19 cellular contexts compared by ENCODE assay signal in the genomic region with DNA sequence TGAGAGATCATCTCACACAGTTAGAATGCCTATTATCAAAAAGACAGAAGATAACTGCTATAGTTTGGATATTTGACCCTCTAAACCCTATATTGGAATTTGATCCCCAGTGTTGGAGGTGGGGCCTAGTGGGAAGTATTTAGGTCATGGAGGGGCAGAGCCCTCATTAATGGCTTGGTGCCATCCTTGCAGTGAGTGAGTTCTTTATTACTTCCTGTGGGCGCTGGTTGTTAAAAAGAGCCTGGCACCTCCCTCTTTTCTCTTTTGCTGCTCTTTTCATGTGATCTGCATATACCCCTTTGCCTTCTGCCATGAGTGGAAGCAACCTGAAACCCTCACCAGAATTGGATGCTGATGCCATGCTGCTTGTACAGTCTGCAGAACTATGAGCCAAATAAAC.
A peak's percentile ranks its signal among the peaks of the same experiment; 100 is the strongest.
DNase-seq lines count a peak whose midpoint lies in the region; ATAC-seq, FAIRE-seq and TF ChIP-seq lines count a peak whose summit lies in the region.
"Had no signal": no experiment of that assay in that cellular context is flagged by ENCODE, and none has a peak within 500 bp of the region (broad histone marks: within the 10 kb centered on the region; RNA-seq: fewer than 3 reads in every experiment).

No MANE protein-coding gene starts in this region.

- H3K4ac ChIP-seq in H9 (ENCODE audit: low read depth, low read length), result no peak overlapping the region

- H2BK20ac ChIP-seq in H9 (ENCODE audit: low read depth, low read length, poor library complexity, severe bottlenecking), result no peak overlapping the region

- H3K4me1 ChIP-seq in H9 (ENCODE audit: insufficient read depth, low read length) (no peaks in the 10 kb centered on the region), mucosa of descending colon (ENCODE audit: low read depth) (no peaks in the 10 kb centered on the region)
- H3K4me1 ChIP-seq: SJCRH30 had no signal

- no peak overlapping the region for H2BK15ac ChIP-seq in H9 (ENCODE audit: low read depth, low read length)

- H3K14ac ChIP-seq in H9 (ENCODE audit: insufficient read depth, low read length), result no peak overlapping the region

- no CpG with 5 or more reads among the region's 1 CpG for WGBS in H9 (ENCODE audit: extremely low coverage, insufficient read length, low lambda C conversion rate)

- H3K4me1 Mint-ChIP-seq in H9, result peaks cover 0 to 4% of the 10 kb centered on the region in 2 experiments; a peak in 2 of 4 replicates
- no peaks in the 10 kb centered on the region for H3K4me1 Mint-ChIP-seq in activated CD4-positive, alpha-beta T cell treated with anti-CD3 and anti-CD28 coated beads, Interleukin-2, amount 10 ng/mL, durations not matched to agents 24 days and 14 days

- H2BK120ac ChIP-seq in H9 (ENCODE audit: low read depth, low read length, poor library complexity, severe bottlenecking), result no peak overlapping the region

- peak overlapping the region in 2 of 3 experiments; percentile 75 to 90; a peak in 2 of 7 replicates for H3K27ac Mint-ChIP-seq in H9
- H3K27ac Mint-ChIP-seq in activated CD4-positive, alpha-beta T cell treated with anti-CD3 and anti-CD28 coated beads, Interleukin-2, amount 10 ng/mL, durations not matched to agents 24 days and 14 days, result no peak overlapping the region

- intact Hi-C loops in activated CD4-positive, alpha-beta T cell treated with anti-CD3 and anti-CD28 coated beads, Interleukin-2, amount 10 ng/mL, durations not matched to agents 24 days and 14 days (cut with micrococcal nuclease), result no loop called here
- intact Hi-C loops in mucosa of descending colon (cut with DNase I, micrococcal nuclease), result no loop called here

- no peak overlapping the region for H3K18ac ChIP-seq in H9 (ENCODE audit: insufficient read length, low read depth, low read length)

- no peak overlapping the region for H4K8ac ChIP-seq in H9 (replicated peaks; ENCODE audit: insufficient read length, low read depth, low read length)

- no peak for TF ChIP-seq CTCF in H9 (conservative IDR thresholded peaks at IDR 0.05)
- TF ChIP-seq CTCF in bronchial epithelial cell (IDR thresholded peaks at IDR 0.05; ENCODE audit: insufficient read depth, low read length, severe bottlenecking), result no peak
- no peak for TF ChIP-seq CTCF in mucosa of descending colon (IDR thresholded peaks at IDR 0.05)

- H2BK12ac ChIP-seq in H9 (ENCODE audit: insufficient read length, low read depth, low read length), result no peak overlapping the region

- H2AK5ac ChIP-seq in H9 (ENCODE audit: insufficient read length, low read length), result no peak overlapping the region

- no peak for ATAC-seq in mucosa of descending colon

- H3K9me3 ChIP-seq in H9 (ENCODE audit: control insufficient read depth, low read depth, low read length) (no peaks in the 10 kb centered on the region), mucosa of descending colon (no peaks in the 10 kb centered on the region)
- H3K9me3 ChIP-seq: MG63, SJCRH30 had no signal

- no peaks in the 10 kb centered on the region for H3K27me3 Mint-ChIP-seq in H9 (ENCODE audit: low read depth)
- H3K27me3 Mint-ChIP-seq in activated CD4-positive, alpha-beta T cell treated with anti-CD3 and anti-CD28 coated beads, Interleukin-2, amount 10 ng/mL, durations not matched to agents 24 days and 14 days, result no peaks in the 10 kb centered on the region

- H3T11ph ChIP-seq in H9 (ENCODE audit: low read length), result no peak overlapping the region

- H3K79me1 ChIP-seq in H9 (ENCODE audit: insufficient read depth, low read depth, low read length, poor library complexity, severe bottlenecking), result no peaks in the 10 kb centered on the region

- no peak overlapping the region for H3K27ac ChIP-seq in H9 (ENCODE audit: insufficient read length, low read depth, low read length)
- H3K27ac ChIP-seq: GM23248, KMS-11, RWPE1, SJCRH30 had no signal

- no peaks in the 10 kb centered on the region for H3K27me3 ChIP-seq in H9 (ENCODE audit: insufficient read depth, low read length)
- no peaks in the 10 kb centered on the region for H3K27me3 ChIP-seq in bronchial epithelial cell (ENCODE audit: control insufficient read depth, insufficient read depth, low read length)
- H3K27me3 ChIP-seq: MG63, SJCRH30 had no signal

- H3K4me3 Mint-ChIP-seq in H9, result no peak overlapping the region
- H3K4me3 Mint-ChIP-seq in activated CD4-positive, alpha-beta T cell treated with anti-CD3 and anti-CD28 coated beads, Interleukin-2, amount 10 ng/mL, durations not matched to agents 24 days and 14 days, result no peak overlapping the region

- no peak overlapping the region for H2BK5ac ChIP-seq in H9 (ENCODE audit: insufficient read length, low read length)

- H3K23ac ChIP-seq in H9 (ENCODE audit: insufficient read length, low read depth, low read length), result no peak overlapping the region

- DNase-seq in A172 (ENCODE audit: low spot score), result peak; percentile 26
- no peak for DNase-seq in H9
- DNase-seq in NCI-H69 (lab: John Stamatoyannopoulos, UW), result peak; percentile 63
- DNase-seq in bronchial epithelial cell (ENCODE audit: low read depth), result no peak
- no peak for DNase-seq in activated CD4-positive, alpha-beta T cell treated with anti-CD3 and anti-CD28 coated beads, Interleukin-2, amount 10 ng/mL, durations not matched to agents 24 days and 14 days
- DNase-seq in Ammon's horn (ENCODE audit: low spot score), result no peak
- no peak for DNase-seq in mucosa of descending colon
- no peak for DNase-seq in NCI-H748 treated with DMSO at 0.1 percent for 48 hours (lab: John Stamatoyannopoulos, UW)
- DNase-seq: C1 segment of cervical spinal cord, GM23248, MG63, NCI-H1092 treated with DMSO at 0.1 percent for 48 hours, NCI-H2081 treated with DMSO at 0.1 percent for 48 hours, NCI-H226, NCI-H526, SJCRH30 had no signal

- no peaks in the 10 kb centered on the region for H3K36me3 ChIP-seq in bronchial epithelial cell (ENCODE audit: control insufficient read depth, insufficient read depth, low read length)
- H3K36me3 ChIP-seq in mucosa of descending colon (ENCODE audit: low read depth), result no peaks in the 10 kb centered on the region
- H3K36me3 ChIP-seq: MG63 had no signal

- H3K9ac ChIP-seq in H9 (ENCODE audit: extremely low read depth, insufficient read length, low read length), result no peak overlapping the region
- H3K9ac ChIP-seq: GM23248, KMS-11 had no signal

- peaks cover 5 to 10% (median 6%) of the 10 kb centered on the region in 3 experiments for H3K36me3 Mint-ChIP-seq in H9 (ENCODE audit: insufficient read depth in 1 of 3, low read depth in 3 of 3)
- H3K36me3 Mint-ChIP-seq in activated CD4-positive, alpha-beta T cell treated with anti-CD3 and anti-CD28 coated beads, Interleukin-2, amount 10 ng/mL, durations not matched to agents 24 days and 14 days (ENCODE audit: low read depth), result peaks cover 8% of the 10 kb centered on the region

- H3K4me3 ChIP-seq in bronchial epithelial cell (ENCODE audit: low read depth, low read length), result no peak overlapping the region
- no peak overlapping the region for H3K4me3 ChIP-seq in mucosa of descending colon
- H3K4me3 ChIP-seq: GM23248, MG63, SJCRH30 had no signal

- H3K23me2 ChIP-seq in H9 (ENCODE audit: insufficient read length, low read depth, low read length, poor library complexity, severe bottlenecking), result no peaks in the 10 kb centered on the region

- peak; percentile 32 for FAIRE-seq in bronchial epithelial cell (lab: Jason Lieb, UNC)
- FAIRE-seq: A204.1 had no signal

- no peaks in the 10 kb centered on the region for H4K20me1 ChIP-seq in H9 (ENCODE audit: control insufficient read depth, insufficient read depth, insufficient read length)

- no peaks in the 10 kb centered on the region for H3K9me3 Mint-ChIP-seq in H9
- no peaks in the 10 kb centered on the region for H3K9me3 Mint-ChIP-seq in activated CD4-positive, alpha-beta T cell treated with anti-CD3 and anti-CD28 coated beads, Interleukin-2, amount 10 ng/mL, durations not matched to agents 24 days and 14 days

- H2AFZ ChIP-seq in H9 (ENCODE audit: low read length), result no peak overlapping the region
- H2AFZ ChIP-seq: GM23248 had no signal

- H3K4me2 ChIP-seq in H9 (ENCODE audit: insufficient read depth, insufficient read length, low read length), result no peak overlapping the region
- H3K4me2 ChIP-seq: KMS-11 had no signal

- no peak overlapping the region for H4K91ac ChIP-seq in H9 (ENCODE audit: insufficient read length, low read depth, low read length)

- H3K56ac ChIP-seq in H9 (ENCODE audit: insufficient read length, low read depth, low read length), result no peak overlapping the region

- H3K79me2 ChIP-seq in H9 (ENCODE audit: insufficient read depth, low read length), result no peaks in the 10 kb centered on the region

- H4K5ac ChIP-seq in H9 (ENCODE audit: insufficient read length, low read depth, low read length), result no peak overlapping the region

Comparison
In these comparisons a context has a peak if more than half of its experiments do, and no peak if none do; other contexts are left out.
1. DNase-seq: peak in A172 (single experiment) and NCI-H69 (single experiment); none in H9 (single experiment), bronchial epithelial cell (single experiment), activated CD4-positive, alpha-beta T cell treated with anti-CD3 and anti-CD28 coated beads, Interleukin-2, amount 10 ng/mL, durations not matched to agents 24 days and 14 days (single experiment), Ammon's horn (single experiment), mucosa of descending colon (0 of 3) and NCI-H748 treated with DMSO at 0.1 percent for 48 hours (single experiment).